1 cellular context compared by ENCODE assay signal in the genomic region with DNA sequence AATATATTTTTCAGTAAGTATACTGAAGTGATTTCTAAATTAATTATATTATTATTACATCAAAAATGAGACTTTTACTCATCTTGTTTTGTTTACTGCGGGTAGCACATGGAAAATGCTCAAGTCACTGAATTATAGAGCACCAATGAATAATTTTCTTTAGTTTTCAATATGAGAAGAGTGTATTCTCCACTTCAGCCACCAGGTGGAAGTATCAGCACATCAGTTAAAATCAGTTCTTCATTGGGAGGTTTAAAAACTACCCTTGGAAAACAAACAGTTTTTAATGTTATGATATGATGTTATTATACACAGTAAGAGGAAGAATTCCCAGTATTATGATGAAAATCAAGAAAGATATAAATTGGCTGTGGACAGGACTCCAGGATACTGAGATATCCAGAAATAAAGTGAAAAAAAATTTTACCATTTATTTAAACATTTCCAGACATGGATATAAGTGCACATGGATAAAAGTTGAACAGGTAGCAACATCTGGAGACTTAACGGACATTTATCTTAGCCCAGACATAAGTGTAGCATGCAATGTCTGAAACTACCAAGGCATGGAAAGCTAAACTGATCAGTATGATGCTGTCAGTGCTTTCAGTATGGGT.
TF ChIP-seq lines count a peak whose summit lies in the region.

No MANE protein-coding gene starts in this region.

TF ChIP-seq in HCT116, 20 proteins besides CTCF, POLR2A, EP300 and RAD21 (continued from another document):
- TF ChIP-seq, protein P1, sequence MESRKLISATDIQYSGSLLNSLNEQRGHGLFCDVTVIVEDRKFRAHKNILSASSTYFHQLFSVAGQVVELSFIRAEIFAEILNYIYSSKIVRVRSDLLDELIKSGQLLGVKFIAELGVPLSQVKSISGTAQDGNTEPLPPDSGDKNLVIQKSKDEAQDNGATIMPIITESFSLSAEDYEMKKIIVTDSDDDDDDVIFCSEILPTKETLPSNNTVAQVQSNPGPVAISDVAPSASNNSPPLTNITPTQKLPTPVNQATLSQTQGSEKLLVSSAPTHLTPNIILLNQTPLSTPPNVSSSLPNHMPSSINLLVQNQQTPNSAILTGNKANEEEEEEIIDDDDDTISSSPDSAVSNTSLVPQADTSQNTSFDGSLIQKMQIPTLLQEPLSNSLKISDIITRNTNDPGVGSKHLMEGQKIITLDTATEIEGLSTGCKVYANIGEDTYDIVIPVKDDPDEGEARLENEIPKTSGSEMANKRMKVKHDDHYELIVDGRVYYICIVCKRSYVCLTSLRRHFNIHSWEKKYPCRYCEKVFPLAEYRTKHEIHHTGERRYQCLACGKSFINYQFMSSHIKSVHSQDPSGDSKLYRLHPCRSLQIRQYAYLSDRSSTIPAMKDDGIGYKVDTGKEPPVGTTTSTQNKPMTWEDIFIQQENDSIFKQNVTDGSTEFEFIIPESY (IDR thresholded peaks at IDR 0.05; ENCODE audit: extremely low read depth, insufficient replicate concordance, low read length) = no peak
- TF ChIP-seq REST (IDR thresholded peaks at IDR 0.05; ENCODE audit: low read depth) (no peak), TCF7L2 (IDR thresholded peaks at IDR 0.05; ENCODE audit: borderline replicate concordance, extremely low read depth, insufficient read depth, insufficient read length) (no peak), SP1 (IDR thresholded peaks at IDR 0.05; ENCODE audit: low read depth) (no peak), YY1 (IDR thresholded peaks at IDR 0.05; ENCODE audit: extremely low read depth, insufficient replicate concordance, low read depth, low read length) (no peak), ZFX (IDR thresholded peaks at IDR 0.05) (no peak), MAX (IDR thresholded peaks at IDR 0.05) (no peak), FOSL1 (IDR thresholded peaks at IDR 0.05; ENCODE audit: low read depth) (no peak), JUND (IDR thresholded peaks at IDR 0.05) (no peak), CBX3 (IDR thresholded peaks at IDR 0.05; ENCODE audit: low read depth) (no peak), EZH2 (IDR thresholded peaks at IDR 0.05) (no peak), EGR1 (IDR thresholded peaks at IDR 0.05; ENCODE audit: low read depth) (no peak), POLR2AphosphoS5 (IDR thresholded peaks at IDR 0.05; ENCODE audit: low read depth, low read length) (no peak)
